13 cellular contexts compared by ENCODE assay signal in the genomic region with DNA sequence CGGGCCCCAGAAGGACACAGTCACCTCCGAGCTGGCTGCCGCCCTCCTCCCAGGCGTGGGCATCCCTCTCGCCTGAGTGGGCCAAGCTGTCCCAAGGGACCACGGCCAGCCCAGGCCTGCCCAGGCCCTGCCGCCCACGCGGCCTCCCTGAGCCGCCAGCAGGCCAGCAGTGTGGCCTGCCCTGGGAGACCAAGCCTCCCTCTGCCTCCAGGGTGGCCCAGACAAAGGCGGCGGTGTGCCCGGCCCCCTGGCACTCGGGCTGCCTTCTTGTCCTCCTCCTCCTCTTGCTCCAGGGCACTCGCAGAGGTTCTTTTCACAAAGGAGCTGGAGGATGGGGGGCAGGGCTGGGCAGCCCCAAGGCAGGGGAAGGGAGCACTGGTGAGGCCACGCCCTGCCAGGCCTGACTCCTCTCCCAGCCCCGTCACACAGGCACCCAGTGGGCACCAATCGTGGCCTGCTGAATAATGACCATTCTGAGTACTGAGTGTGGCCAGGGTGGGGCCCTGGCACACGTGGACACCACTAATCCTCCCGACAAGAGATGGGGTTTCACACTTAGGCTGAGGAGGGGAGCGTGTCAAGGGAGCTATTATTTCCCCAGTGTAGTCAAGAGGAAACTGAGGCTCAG. TPM values are rescaled to one million over a fixed set of nuclear protein-coding genes. Genes with fewer than 3 reads are reported as not detected.
A peak's percentile ranks its signal among the peaks of the same experiment; 100 is the strongest.
DNase-seq lines count a peak whose midpoint lies in the region; ATAC-seq, FAIRE-seq and TF ChIP-seq lines count a peak whose summit lies in the region.
"Had no signal": no experiment of that assay in that cellular context is flagged by ENCODE, and none has a peak within 500 bp of the region (broad histone marks: within the 10 kb centered on the region; RNA-seq: fewer than 3 reads in every experiment).

No MANE protein-coding gene starts in this region.

- H4K5ac ChIP-seq in H1 (ENCODE audit: insufficient read length, low read depth, low read length): no peak overlapping the region

- intact Hi-C loops in PC-3 (cut with micrococcal nuclease) (no loop called here), sciatic nerve (cut with DNase I) (no loop called here)

- no peak for FAIRE-seq in H1 (lab: Jason Lieb, UNC)

- no peaks in the 10 kb centered on the region for H3F3A ChIP-seq in PC-3 (ENCODE audit: low read length, unreplicated experiment)

- no peaks in the 10 kb centered on the region for H3K27me3 ChIP-seq in PC-3 (ENCODE audit: low read length)
- no peaks in the 10 kb centered on the region for H3K27me3 ChIP-seq in H1 (replicated peaks in 1 of 4; ENCODE audit: control insufficient read depth in 3 of 4, extremely low read depth in 1 of 4, insufficient read depth in 3 of 4, low read length in 3 of 4)

- no peak overlapping the region for H2AFZ ChIP-seq in PC-3 (ENCODE audit: low read length)
- no peak overlapping the region for H2AFZ ChIP-seq in H1 (ENCODE audit: low read length)

- H4K91ac ChIP-seq in H1 (replicated peaks; ENCODE audit: insufficient read length, low read length): no peak overlapping the region

- CTCF ChIA-PET in PC-3 (lab: Charles Lee): no interaction called here
- CTCF ChIA-PET in H1 (lab: Charles Lee; ENCODE audit: partially characterized antibody): interaction anchor here (1.0 to 1.7 kb wide), 3 partner anchors 17 to 92 kb away, joined by 4 to 11 read pairs (median 4); no protein-coding TSS in a partner anchor

- no TSS peak for BruUV-seq in PC-3 (replicated peaks; lab: Mats Ljungman, UMichigan)

- H3K4ac ChIP-seq in H1 (replicated peaks; ENCODE audit: insufficient read length, low read depth, low read length): no peak overlapping the region

- H3K36me3 ChIP-seq in PC-3 (ENCODE audit: low read depth, low read length): no peaks in the 10 kb centered on the region
- no peaks in the 10 kb centered on the region for H3K36me3 ChIP-seq in H1 (ENCODE audit: control insufficient read depth in 2 of 4, insufficient read depth in 4 of 4, low read length in 3 of 4)

- H3K56ac ChIP-seq in H1 (replicated peaks; ENCODE audit: insufficient read length, low read depth, low read length): no peak overlapping the region

- H3K79me2 ChIP-seq in PC-3 (ENCODE audit: low read length): no peaks in the 10 kb centered on the region
- no peaks in the 10 kb centered on the region for H3K79me2 ChIP-seq in H1 (ENCODE audit: control insufficient read depth in 1 of 2, insufficient read depth in 2 of 2, low read length in 2 of 2)

- H2BK120ac ChIP-seq in H1 (replicated peaks; ENCODE audit: low read depth, low read length): no peak overlapping the region

- H3K14ac ChIP-seq in H1 (ENCODE audit: insufficient read length): no peak overlapping the region

- TF ChIP-seq CTCF in PC-3 (conservative IDR thresholded peaks at IDR 0.05; ENCODE audit: low read depth, low read length) (no peak), H1 (IDR thresholded peaks at IDR 0.05; ENCODE audit: control extremely low read depth in 1 of 3, insufficient read depth in 1 of 3, low read depth in 1 of 3, low read length in 3 of 3) (no peak), foreskin fibroblast (IDR thresholded peaks at IDR 0.05; ENCODE audit: low read depth, low read length) (no peak)

- TF ChIP-seq RAD21 in H1 (IDR thresholded peaks at IDR 0.05 in 1 of 2, conservative IDR thresholded peaks at IDR 0.05 in 1 of 2; ENCODE audit: low read depth in 2 of 2, low read length in 2 of 2): no peak

- H3K4me1 ChIP-seq in PC-3 (ENCODE audit: insufficient read depth, low read length) (peaks cover under 1% of the 10 kb centered on the region; the same call in 1 of the 2 replicates), H1 (replicated peaks in 1 of 4; ENCODE audit: control insufficient read depth in 3 of 4, insufficient read depth in 4 of 4, low read length in 3 of 4) (peaks cover 3 to 27% (median 14%) of the 10 kb centered on the region in 4 experiments)

- H3K4me2 ChIP-seq in PC-3 (ENCODE audit: low read length) (no peak overlapping the region), H1 (ENCODE audit: insufficient read depth in 1 of 2, low read depth in 2 of 2, low read length in 2 of 2) (no peak overlapping the region)

- H2BK5ac ChIP-seq in H1 (ENCODE audit: low read depth, low read length): no peak overlapping the region

- ATAC-seq in PC-3 (peak; percentile 22; the same call in 1 of the 2 replicates), sciatic nerve (peak; percentile 65)
- ATAC-seq: Right ventricle myocardium inferior, WTC11 had no signal

- H2BK12ac ChIP-seq in H1 (ENCODE audit: low read depth, low read length): no peak overlapping the region

- TF ChIP-seq POLR2A in H1 (IDR thresholded peaks at IDR 0.05; ENCODE audit: control extremely low read depth in 1 of 2, low read depth in 2 of 2, low read length in 2 of 2): no peak

- peak; percentile 21 for DNase-seq in NCI-H748 (lab: John Stamatoyannopoulos, UW; ENCODE audit: unreplicated experiment)
- no peak for DNase-seq in NCI-H748 treated with DMSO at 0.1 percent for 48 hours (lab: John Stamatoyannopoulos, UW)
- DNase-seq in PC-3: no peak
- DNase-seq in H1 (ENCODE audit: low read depth in 1 of 2, low spot score in 2 of 2): no peak
- DNase-seq in sciatic nerve (ENCODE audit: low spot score): no peak
- DNase-seq in NOMO-1 (lab: John Stamatoyannopoulos, UW; ENCODE audit: unreplicated experiment in 2 of 2): no peak
- DNase-seq in foreskin fibroblast: no peak
- no peak for DNase-seq in stimulated activated CD4-positive, alpha-beta T cell treated with anti-CD3 and anti-CD28 coated beads, Interleukin-15, amount 100 ng/mL, for 24 hours
- DNase-seq: activated T-cell treated with anti-CD3 and anti-CD28 coated beads, Interleukin-2, amount 50 U/mL, for 48 hours; central memory CD4-positive, alpha-beta T cell; KG1 had no signal

- H4K20me1 ChIP-seq in PC-3 (ENCODE audit: low read length) (no peaks in the 10 kb centered on the region), H1 (replicated peaks in 1 of 2; ENCODE audit: control insufficient read depth in 1 of 2, insufficient read depth in 2 of 2, low read length in 2 of 2) (peaks cover 3 to 5% of the 10 kb centered on the region in 2 experiments)

- H3K9ac ChIP-seq in PC-3 (ENCODE audit: low read length) (no peak overlapping the region), H1 (replicated peaks in 1 of 4; ENCODE audit: extremely low read depth in 1 of 4, low read depth in 3 of 4, low read length in 3 of 4) (no peak overlapping the region)

- no peaks in the 10 kb centered on the region for H3K9me3 ChIP-seq in PC-3 (ENCODE audit: low read length)
- H3K9me3 ChIP-seq in H1 (ENCODE audit: insufficient read depth in 2 of 2, low read depth in 1 of 2, low read length in 1 of 2): no peaks in the 10 kb centered on the region

- no peaks in the 10 kb centered on the region for H3K9me2 ChIP-seq in PC-3 (replicated peaks; ENCODE audit: low read length)

- H3K4me3 ChIP-seq in PC-3 (ENCODE audit: low read length) (no peak overlapping the region), H1 (ENCODE audit: extremely low read depth in 1 of 4, insufficient read depth in 2 of 4, low read depth in 3 of 4, low read length in 4 of 4) (no peak overlapping the region), foreskin fibroblast (ENCODE audit: low read depth in 1 of 2, low read length in 2 of 2) (no peak overlapping the region)

- no peak for TF ChIP-seq EP300 in H1 (IDR thresholded peaks at IDR 0.05; ENCODE audit: borderline replicate concordance in 1 of 2, low read depth in 2 of 2, low read length in 2 of 2)

- no peak overlapping the region for H4K8ac ChIP-seq in H1 (ENCODE audit: extremely low read depth, insufficient read depth, low read length)

- POLR2A ChIA-PET in PC-3 (lab: Charles Lee; ENCODE audit: unreplicated experiment) (no interaction called here), H1 (lab: Charles Lee; ENCODE audit: partially characterized antibody) (interaction anchor here (0.6 to 1.2 kb wide), 2 partner anchors 51 to 310 kb away, joined by 3 to 5 read pairs; no protein-coding TSS in a partner anchor)

- H2BK20ac ChIP-seq in H1 (ENCODE audit: low read length): peak overlapping the region; percentile 16; the same call in 1 of the 2 replicates

- no peak overlapping the region for H3K23ac ChIP-seq in H1 (ENCODE audit: insufficient read length)

- H3K27ac ChIP-seq in PC-3 (ENCODE audit: low read length) (no peak overlapping the region), H1 (ENCODE audit: low read depth, low read length) (no peak overlapping the region)

- no peaks in the 10 kb centered on the region for H3K79me1 ChIP-seq in H1 (ENCODE audit: low read depth, low read length)

- H3K18ac ChIP-seq in H1 (ENCODE audit: extremely low read depth, low read length): no peak overlapping the region

- H2BK15ac ChIP-seq in H1 (ENCODE audit: low read length): no peak overlapping the region

- H3K23me2 ChIP-seq in H1 (ENCODE audit: low read depth, low read length): no peaks in the 10 kb centered on the region

- 86% methylated on average over 21 of the region's 21 CpGs; no CpG with 5 or more reads in 1 of the 2 experiments for WGBS in H1 (ENCODE audit: extremely low coverage in 1 of 2, insufficient coverage in 1 of 2, insufficient read length in 1 of 2, insufficient replicate concordance in 2 of 2, low coverage in 1 of 2, low lambda C conversion rate in 2 of 2, missing lambda C conversion rate in 1 of 2), 2 experiments

- no peak overlapping the region for H2AK5ac ChIP-seq in H1 (ENCODE audit: low read depth, low read length)

TF ChIP-seq in H1, 55 proteins besides CTCF, POLR2A, EP300 and RAD21 (continues in another document):
- TF ChIP-seq HDAC6 (IDR thresholded peaks at IDR 0.05; ENCODE audit: low read depth, low read length) (no peak), FOSL1 (IDR thresholded peaks at IDR 0.05; ENCODE audit: insufficient read depth, low read depth, low read length) (no peak), JUND (IDR thresholded peaks at IDR 0.05; ENCODE audit: low read length) (no peak), BCL11A (IDR thresholded peaks at IDR 0.05; ENCODE audit: low read depth in 2 of 2, low read length in 2 of 2) (no peak), TCF12 (IDR thresholded peaks at IDR 0.05; ENCODE audit: low read depth, low read length) (no peak), JUN (IDR thresholded peaks at IDR 0.05; ENCODE audit: low read depth, low read length) (no peak), ASH2L (IDR thresholded peaks at IDR 0.05; ENCODE audit: low read length) (no peak), SP4 (IDR thresholded peaks at IDR 0.05; ENCODE audit: low read length) (no peak), ZNF274 (IDR thresholded peaks at IDR 0.05; ENCODE audit: borderline replicate concordance, extremely low read depth, low read length) (no peak)

RNA-seq across cellular contexts. Expression of a gene that starts 25.3 kb away (rescaled TPM):
- total RNA-seq in PC-3 (2014; rRNA removed) (5.4 and 7.3 TPM in 2 replicates), sciatic nerve (39.4 TPM)
- total RNA-seq in H1 (2021; fragmentation: NEBNext Ultra II Directional; extraction: Animal tissue kit (Norgen Biotek cat#: 25700)): 23.5 and 23.7 TPM in 2 replicates
- polyA plus RNA-seq in H1 (2011; rRNA removed): 15.3 and 24.9 TPM in 2 replicates
- 11.7 TPM for polyA plus RNA-seq in H1 (2011; cell fraction: cytosol; rRNA removed)
- polyA plus RNA-seq in H1 (2011; cell fraction: nucleus; rRNA removed): 37.7 TPM
- polyA plus RNA-seq in H1 (2012, experiment 1 of 2): 18.6 to 23.1 TPM (median 21.2 TPM) in 4 replicates
- polyA plus RNA-seq in H1 (2012, experiment 2 of 2): 15.5 TPM
- 16.7 TPM for polyA plus RNA-seq in H1 (2013, experiment 1 of 2)
- polyA plus RNA-seq in H1 (2013, experiment 2 of 2): 18.6 TPM
- polyA minus RNA-seq in H1 (2011; rRNA and poly(A)+ RNA removed): 8.1 and 8.9 TPM in 2 replicates
- 14.1 TPM for polyA minus RNA-seq in H1 (2011; cell fraction: cytosol; rRNA and poly(A)+ RNA removed)
- polyA minus RNA-seq in H1 (2011; cell fraction: nucleus; rRNA and poly(A)+ RNA removed): 14.4 TPM
